ENCODE assay signal across 14 cellular contexts in the genomic region with DNA sequence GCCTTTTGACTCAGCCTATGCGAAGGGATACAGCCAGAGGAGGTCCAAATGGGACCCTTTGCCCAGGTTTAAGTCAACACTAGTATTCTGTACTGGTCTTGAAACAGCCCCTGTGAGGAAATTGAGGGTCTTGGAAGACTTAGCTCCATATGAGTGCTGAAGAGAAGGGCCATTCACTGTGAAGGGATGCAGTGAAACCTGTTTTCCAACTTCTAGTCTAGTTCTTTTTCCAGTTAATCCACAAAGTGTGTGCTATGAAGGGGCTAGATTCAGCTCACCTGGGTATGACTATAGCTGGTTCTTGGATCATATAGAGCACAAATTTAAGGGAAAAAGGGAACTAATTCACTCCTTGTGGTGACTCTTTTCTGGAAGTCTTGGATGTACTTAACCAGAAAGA. TPM values are rescaled to one million over a fixed set of nuclear protein-coding genes. Genes with fewer than 3 reads are reported as not detected.
DNase-seq lines count a peak whose midpoint lies in the region; ATAC-seq and TF ChIP-seq lines count a peak whose summit lies in the region.
"Had no signal": no experiment of that assay in that cellular context is flagged by ENCODE, and none has a peak within 500 bp of the region (broad histone marks: within the 10 kb centered on the region; RNA-seq: fewer than 3 reads in every experiment).

No MANE protein-coding gene starts in this region.

- CTCF ChIA-PET in PC-3 (lab: Charles Lee) (no interaction called here), MCF 10A (lab: Yijun Ruan, JAX) (interaction anchor here (0.7 to 1.7 kb wide), 5 partner anchors 12 to 224 kb away, joined by 3 to 5 read pairs (median 3); no protein-coding TSS in a partner anchor)

- no TSS peak for BruUV-seq in PC-3 (replicated peaks; lab: Mats Ljungman, UMichigan)
- no TSS peak for BruUV-seq in MCF 10A (replicated peaks; lab: Mats Ljungman, UMichigan)

- H4K20me1 ChIP-seq in PC-3 (ENCODE audit: low read length): no peaks in the 10 kb centered on the region
- H4K20me1 ChIP-seq: BLaER1 had no signal

- H3K9me3 Mint-ChIP-seq in activated naive CD8-positive, alpha-beta T cell treated with anti-CD3 and anti-CD28 coated beads, Interleukin-2, amount 50 U/mL, for 24 hours: peaks cover 4% of the 10 kb centered on the region
- peaks cover 2% of the 10 kb centered on the region for H3K9me3 Mint-ChIP-seq in activated naive CD8-positive, alpha-beta T cell treated with anti-CD3 and anti-CD28 coated beads for 36 hours
- no peaks in the 10 kb centered on the region for H3K9me3 Mint-ChIP-seq in MCF 10A (ENCODE audit: unreplicated experiment)
- H3K9me3 Mint-ChIP-seq: CD8-positive, alpha-beta memory T cell; HFFc6 had no signal

- H3K27ac ChIP-seq in PC-3 (ENCODE audit: low read length): no peak overlapping the region
- H3K27ac ChIP-seq: BLaER1 had no signal

- no peaks in the 10 kb centered on the region for H3K9me2 ChIP-seq in PC-3 (replicated peaks; ENCODE audit: low read length)

- H3K27ac Mint-ChIP-seq in activated naive CD8-positive, alpha-beta T cell treated with anti-CD3 and anti-CD28 coated beads, Interleukin-2, amount 50 U/mL, for 24 hours: peak overlapping the region; percentile 27
- no peak overlapping the region for H3K27ac Mint-ChIP-seq in activated naive CD8-positive, alpha-beta T cell treated with anti-CD3 and anti-CD28 coated beads for 36 hours
- H3K27ac Mint-ChIP-seq in MCF 10A (ENCODE audit: low read depth, unreplicated experiment): no peak overlapping the region
- H3K27ac Mint-ChIP-seq: HFFc6 had no signal

- intact Hi-C loops in PC-3 (cut with micrococcal nuclease) (no loop called here), MCF 10A (cut with micrococcal nuclease) (no loop called here)

- no peak overlapping the region for H3K4me3 Mint-ChIP-seq in activated naive CD8-positive, alpha-beta T cell treated with anti-CD3 and anti-CD28 coated beads, Interleukin-2, amount 50 U/mL, for 24 hours
- no peak overlapping the region for H3K4me3 Mint-ChIP-seq in activated naive CD8-positive, alpha-beta T cell treated with anti-CD3 and anti-CD28 coated beads for 36 hours
- H3K4me3 Mint-ChIP-seq in MCF 10A (ENCODE audit: unreplicated experiment): no peak overlapping the region
- H3K4me3 Mint-ChIP-seq: CD8-positive, alpha-beta memory T cell; HFFc6 had no signal

- no peaks in the 10 kb centered on the region for H3K36me3 ChIP-seq in PC-3 (ENCODE audit: low read depth, low read length)
- H3K36me3 ChIP-seq: BLaER1 had no signal

- H2AFZ ChIP-seq in PC-3 (ENCODE audit: low read length): no peak overlapping the region

- H3K4me1 ChIP-seq in PC-3 (ENCODE audit: insufficient read depth, low read length): no peaks in the 10 kb centered on the region

- no peak overlapping the region for H3K9ac ChIP-seq in PC-3 (ENCODE audit: low read length)
- H3K9ac ChIP-seq: BLaER1 had no signal

- H3K4me1 Mint-ChIP-seq in activated naive CD8-positive, alpha-beta T cell treated with anti-CD3 and anti-CD28 coated beads, Interleukin-2, amount 50 U/mL, for 24 hours: peaks cover 44% of the 10 kb centered on the region
- peaks cover 25% of the 10 kb centered on the region for H3K4me1 Mint-ChIP-seq in activated naive CD8-positive, alpha-beta T cell treated with anti-CD3 and anti-CD28 coated beads for 36 hours
- H3K4me1 Mint-ChIP-seq in MCF 10A (ENCODE audit: insufficient read depth, unreplicated experiment): peaks cover 4% of the 10 kb centered on the region

- H3K27me3 ChIP-seq in PC-3 (ENCODE audit: low read length): no peaks in the 10 kb centered on the region
- H3K27me3 ChIP-seq: BLaER1 had no signal

- POLR2A ChIA-PET in PC-3 (lab: Charles Lee; ENCODE audit: unreplicated experiment): interaction anchor here (0.7 kb wide), 1 partner anchor 160 kb away, joined by 16 read pairs; no protein-coding TSS in a partner anchor
- POLR2A ChIA-PET in MCF 10A (lab: Yijun Ruan, JAX): no interaction called here

- ATAC-seq in activated naive CD8-positive, alpha-beta T cell treated with anti-CD3 and anti-CD28 coated beads, Interleukin-2, amount 50 U/mL, for 24 hours: no peak
- ATAC-seq in PC-3: no peak
- ATAC-seq: HepG2 had no signal

- H3K79me2 ChIP-seq in PC-3 (ENCODE audit: low read length): no peaks in the 10 kb centered on the region

- TF ChIP-seq CTCF in PC-3 (conservative IDR thresholded peaks at IDR 0.05; ENCODE audit: low read depth, low read length) (no peak), epithelial cell of esophagus (IDR thresholded peaks at IDR 0.05; ENCODE audit: insufficient read depth, low read depth, low read length, missing control alignments) (no peak), MCF 10A (IDR thresholded peaks at IDR 0.05; ENCODE audit: unreplicated experiment) (no peak)

- no peak overlapping the region for H3K4me2 ChIP-seq in PC-3 (ENCODE audit: low read length)
- H3K4me2 ChIP-seq: BLaER1 had no signal

- H3K36me3 Mint-ChIP-seq in activated naive CD8-positive, alpha-beta T cell treated with anti-CD3 and anti-CD28 coated beads, Interleukin-2, amount 50 U/mL, for 24 hours (ENCODE audit: low read depth): peaks cover 4% of the 10 kb centered on the region
- H3K36me3 Mint-ChIP-seq in activated naive CD8-positive, alpha-beta T cell treated with anti-CD3 and anti-CD28 coated beads for 36 hours: peaks cover 5% of the 10 kb centered on the region
- no peaks in the 10 kb centered on the region for H3K36me3 Mint-ChIP-seq in MCF 10A (ENCODE audit: insufficient read depth, unreplicated experiment)
- H3K36me3 Mint-ChIP-seq: CD8-positive, alpha-beta memory T cell had no signal

- no peaks in the 10 kb centered on the region for H3F3A ChIP-seq in PC-3 (ENCODE audit: low read length, unreplicated experiment)

- H3K4me3 ChIP-seq in PC-3 (ENCODE audit: low read length) (no peak overlapping the region), epithelial cell of esophagus (ENCODE audit: low read length) (no peak overlapping the region)
- H3K4me3 ChIP-seq: BLaER1 had no signal

- no peaks in the 10 kb centered on the region for H3K27me3 Mint-ChIP-seq in activated naive CD8-positive, alpha-beta T cell treated with anti-CD3 and anti-CD28 coated beads, Interleukin-2, amount 50 U/mL, for 24 hours
- peaks cover 4% of the 10 kb centered on the region for H3K27me3 Mint-ChIP-seq in activated naive CD8-positive, alpha-beta T cell treated with anti-CD3 and anti-CD28 coated beads for 36 hours
- H3K27me3 Mint-ChIP-seq in MCF 10A (ENCODE audit: insufficient read depth, unreplicated experiment): no peaks in the 10 kb centered on the region

- no peak for DNase-seq in activated naive CD8-positive, alpha-beta T cell treated with anti-CD3 and anti-CD28 coated beads, Interleukin-2, amount 50 U/mL, for 24 hours
- no peak for DNase-seq in activated naive CD8-positive, alpha-beta T cell treated with anti-CD3 and anti-CD28 coated beads for 36 hours
- DNase-seq in PC-3 (peak; percentile 42), epithelial cell of esophagus (ENCODE audit: low read depth) (peak; percentile 54), MCF 10A (ENCODE audit: unreplicated experiment) (no peak), H4 (ENCODE audit: low spot score) (no peak)
- DNase-seq: AML-193; CD8-positive, alpha-beta memory T cell; DMS79; HCEC 1CT; HFFc6 had no signal

- H3K9me3 ChIP-seq in PC-3 (ENCODE audit: low read length): no peaks in the 10 kb centered on the region
- H3K9me3 ChIP-seq: BLaER1 had no signal

RNA-seq across cellular contexts. Expression of gene ZBTB32, which starts 4.0 kb away (rescaled TPM):
- 100 to 1,000 TPM; 220 to 238 TPM for total RNA-seq in activated naive CD8-positive, alpha-beta T cell treated with anti-CD3 and anti-CD28 coated beads for 36 hours
- total RNA-seq in PC-3 (2014; rRNA removed) (not detected in 2 replicates), MCF 10A (2022) (not detected in 2 replicates)
- total RNA-seq in H4 (2014; rRNA removed; shearing (Covaris generic)): not detected in 2 replicates
- total RNA-seq: A673, HepG2, HFFc6 had no signal

RNA-seq across cellular contexts. Expression of gene KMT2B, which starts 9.4 kb away (rescaled TPM):
- total RNA-seq in activated naive CD8-positive, alpha-beta T cell treated with anti-CD3 and anti-CD28 coated beads for 36 hours: 10 to 100 TPM; 42.2 to 45.5 TPM
- total RNA-seq in PC-3 (2014; rRNA removed): 10.8 and 23.4 TPM in 2 replicates
- 36.0 TPM in 2 replicates for total RNA-seq in MCF 10A (2022)
- 4.9 and 8.8 TPM in 2 replicates for total RNA-seq in H4 (2014; rRNA removed; shearing (Covaris generic))

RNA-seq across cellular contexts. Expression of gene IGFLR1, which starts 33.9 kb away (rescaled TPM):
- total RNA-seq in activated naive CD8-positive, alpha-beta T cell treated with anti-CD3 and anti-CD28 coated beads for 36 hours: 10 to 100 TPM; 79.2 to 80.6 TPM
- 0.81 and 9.3 TPM in 2 replicates for total RNA-seq in PC-3 (2014; rRNA removed)
- 3.6 and 4.2 TPM in 2 replicates for total RNA-seq in MCF 10A (2022)
- 6.2 and 31.2 TPM in 2 replicates for total RNA-seq in H4 (2014; rRNA removed; shearing (Covaris generic))

RNA-seq across cellular contexts. Expression of gene U2AF1L4, which starts 36.8 kb away (rescaled TPM):
- total RNA-seq in activated naive CD8-positive, alpha-beta T cell treated with anti-CD3 and anti-CD28 coated beads for 36 hours: 10 to 100 TPM; 42.3 to 43.9 TPM
- total RNA-seq in PC-3 (2014; rRNA removed) (7.8 and 16.4 TPM in 2 replicates), MCF 10A (2022) (32.0 and 37.5 TPM in 2 replicates)
- 25.2 and 27.5 TPM in 2 replicates for total RNA-seq in H4 (2014; rRNA removed; shearing (Covaris generic))

RNA-seq across cellular contexts. Expression of gene PSENEN, which starts 37.1 kb away (rescaled TPM):
- 10 to 100 TPM; 38.5 to 41.6 TPM for total RNA-seq in activated naive CD8-positive, alpha-beta T cell treated with anti-CD3 and anti-CD28 coated beads for 36 hours
- total RNA-seq in PC-3 (2014; rRNA removed) (34.3 and 42.9 TPM in 2 replicates), MCF 10A (2022) (65.0 and 86.9 TPM in 2 replicates)
- 91.4 and 100 TPM in 2 replicates for total RNA-seq in H4 (2014; rRNA removed; shearing (Covaris generic))

Comparison
In these comparisons a context has a peak if more than half of its experiments do, and no peak if none do; other contexts are left out.
1. DNase-seq: peak in PC-3 (single experiment) and epithelial cell of esophagus (single experiment); none in activated naive CD8-positive, alpha-beta T cell treated with anti-CD3 and anti-CD28 coated beads, Interleukin-2, amount 50 U/mL, for 24 hours (single experiment), activated naive CD8-positive, alpha-beta T cell treated with anti-CD3 and anti-CD28 coated beads for 36 hours (single experiment), MCF 10A (single experiment) and H4 (single experiment).
2. RNA of gene ZBTB32, which starts 4.0 kb away (total RNA-seq): 220 to 238 TPM in activated naive CD8-positive, alpha-beta T cell treated with anti-CD3 and anti-CD28 coated beads for 36 hours; not detected in PC-3, not detected in MCF 10A and not detected in H4; every median in the first group is over 100 times any median in the second.